In genomic region chr15:46682969-46683791, GRCh38 we compare ENCODE assay signal across 1 cellular context.
TF ChIP-seq lines count a peak whose summit lies in the region.

No MANE protein-coding gene starts in this region.

TF ChIP-seq in GM12878, 131 proteins besides CTCF, POLR2A, EP300 and RAD21 (continued from another document):
- no peak for TF ChIP-seq TCF7 (IDR thresholded peaks at IDR 0.05; ENCODE audit: borderline replicate concordance)
- no peak for TF ChIP-seq KAT2A (conservative IDR thresholded peaks at IDR 0.05; ENCODE audit: control insufficient read depth, low read depth, low read length)
